ENCODE assay signal across 8 cellular contexts in the genomic region with DNA sequence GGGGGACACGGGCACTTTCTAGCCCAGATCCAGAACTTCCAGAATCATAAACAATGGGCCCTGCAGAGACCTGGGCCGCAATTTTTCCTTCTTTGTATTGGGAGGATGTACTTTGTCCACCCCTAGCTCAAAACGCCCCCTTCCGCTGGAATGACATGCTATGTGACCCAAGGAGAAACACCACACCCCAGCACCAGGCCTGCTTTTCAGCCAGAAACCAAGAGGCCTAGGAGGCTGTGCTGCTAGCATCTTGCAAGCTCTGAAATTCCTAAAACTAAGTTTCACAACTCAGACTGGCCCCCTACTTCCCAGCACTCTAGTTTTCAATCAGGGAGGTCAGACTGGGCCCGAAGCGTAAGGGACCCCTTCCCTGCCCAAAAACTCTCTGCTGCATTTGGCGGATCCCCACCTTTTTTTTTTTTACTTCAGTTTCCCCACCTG. TPM values are rescaled to one million over a fixed set of nuclear protein-coding genes. Genes with fewer than 3 reads are reported as not detected.
DNase-seq lines count a peak whose midpoint lies in the region; ATAC-seq, FAIRE-seq and TF ChIP-seq lines count a peak whose summit lies in the region.

No MANE protein-coding gene starts in this region.

- H3K9me3 ChIP-seq in liver (ENCODE audit: control insufficient read depth in 4 of 4, low read length in 3 of 4) = no peaks in the 10 kb centered on the region
- no peaks in the 10 kb centered on the region for H3K9me3 ChIP-seq in subcutaneous abdominal adipose tissue (ENCODE audit: control insufficient read depth in 5 of 5, low read length in 5 of 5)

- DNase-seq in DMS79 (lab: John Stamatoyannopoulos, UW) (peak; percentile 19), RKO (ENCODE audit: low spot score) (peak; percentile 75), choroid plexus epithelial cell (ENCODE audit: low read depth) (peak; percentile 67), frontal cortex (ENCODE audit: low spot score in 2 of 2) (no peak)
- DNase-seq in stimulated activated naive CD4-positive, alpha-beta T cell treated with Interleukin-2 at 50 U/mL for 16 hours (lab: John Stamatoyannopoulos, UW) = no peak

- WGBS in liver = 2% methylated on average over 7 of the region's 7 CpGs

- FAIRE-seq in frontal cortex (lab: Jason Lieb, UNC) = no peak

- TF ChIP-seq CTCF in choroid plexus epithelial cell (conservative IDR thresholded peaks at IDR 0.05; ENCODE audit: low read depth, low read length) (peak; percentile 35), liver (IDR thresholded peaks at IDR 0.05; ENCODE audit: low read depth, low read length, missing input control) (no peak)

- H3K27ac ChIP-seq in liver (ENCODE audit: low read depth in 1 of 2, low read length in 2 of 2) = peak overlapping the region; percentile 90 to 92
- H3K27ac ChIP-seq in subcutaneous abdominal adipose tissue (ENCODE audit: low read depth, low read length) = peak overlapping the region; percentile 98

- H3K4me1 ChIP-seq in liver (ENCODE audit: control insufficient read depth in 4 of 4, insufficient read depth in 4 of 4, low read length in 3 of 4) (peaks cover 13 to 52% (median 36%) of the 10 kb centered on the region in 4 donors), subcutaneous abdominal adipose tissue (ENCODE audit: control insufficient read depth in 5 of 5, insufficient read depth in 5 of 5, low read length in 5 of 5) (peaks cover 1 to 65% (median 58%) of the 10 kb centered on the region in 5 donors)

- peak; percentile 20 for TF ChIP-seq RAD21 in liver (IDR thresholded peaks at IDR 0.05)

- peak overlapping the region; percentile 82 for H3K4me3 ChIP-seq in choroid plexus epithelial cell (ENCODE audit: low read depth, low read length)
- H3K4me3 ChIP-seq in liver (ENCODE audit: low read depth in 1 of 3, low read length in 3 of 3) = peak overlapping the region; percentile 84 to 89 (median 88)
- peak overlapping the region; percentile 77 to 85 (median 81) for H3K4me3 ChIP-seq in subcutaneous abdominal adipose tissue (ENCODE audit: low read depth in 1 of 5, low read length in 5 of 5)

- H3K9ac ChIP-seq in liver (ENCODE audit: low read depth in 1 of 2, low read length in 2 of 2) (peak overlapping the region; percentile 76 to 90), subcutaneous abdominal adipose tissue (ENCODE audit: low read length in 5 of 5) (peak overlapping the region; percentile 16 to 87 (median 78))

- peak; percentile 25 for ATAC-seq in HG02973 (IDR thresholded peaks at IDR 0.05; ENCODE audit: unreplicated experiment)

- H3K36me3 ChIP-seq in liver (ENCODE audit: control insufficient read depth in 4 of 4, insufficient read depth in 3 of 4, low read depth in 1 of 4, low read length in 3 of 4) = no peaks in the 10 kb centered on the region
- no peaks in the 10 kb centered on the region for H3K36me3 ChIP-seq in subcutaneous abdominal adipose tissue (ENCODE audit: control insufficient read depth in 5 of 5, insufficient read depth in 5 of 5, low read length in 5 of 5)

- H3K27me3 ChIP-seq in liver (ENCODE audit: control insufficient read depth in 4 of 4, insufficient read depth in 4 of 4, low read length in 3 of 4) (no peaks in the 10 kb centered on the region), subcutaneous abdominal adipose tissue (ENCODE audit: control insufficient read depth in 5 of 5, insufficient read depth in 4 of 5, low read length in 5 of 5) (no peaks in the 10 kb centered on the region)

TF ChIP-seq in liver, 16 proteins besides CTCF, POLR2A, EP300 and RAD21:
- peak; percentile 5 to 27 for TF ChIP-seq HNF4A (conservative IDR thresholded peaks at IDR 0.05)
- peak in 1 of 2 donors; percentile 8 for TF ChIP-seq RXRA (IDR thresholded peaks at IDR 0.05)
- TF ChIP-seq SP1 (IDR thresholded peaks at IDR 0.05) = peak; percentile 20
- no peak for TF ChIP-seq HNF4G (IDR thresholded peaks at IDR 0.05)
TF ChIP-seq in liver: peak in this region for 3.

RNA-seq across cellular contexts. Expression of a gene that starts 0.5 kb away (rescaled TPM):
- total RNA-seq in liver = 100 to 1,000 TPM in 1 of 2 donors, 10 to 100 TPM in 1; 42.4 to 100 TPM
- 10 to 100 TPM; 68.4 to 81.9 TPM for polyA plus RNA-seq in liver
- 80.3 TPM for total RNA-seq in frontal cortex

RNA-seq across cellular contexts. Expression of a gene that starts 18.1 kb away (rescaled TPM):
- 10 to 100 TPM; 21.5 to 48.3 TPM for total RNA-seq in liver
- polyA plus RNA-seq in liver = 10 to 100 TPM; 15.8 to 30.8 TPM
- 18.3 TPM for total RNA-seq in frontal cortex

RNA-seq across cellular contexts. Expression of a gene that starts 40.9 kb away (rescaled TPM):
- total RNA-seq in liver (100 to 1,000 TPM in 1 of 2 donors, 10 to 100 TPM in 1; 36.9 to 103 TPM), frontal cortex (35.5 TPM)
- polyA plus RNA-seq in liver = 10 to 100 TPM; 12.8 to 46.7 TPM

RNA-seq across cellular contexts. Expression of a gene that starts 48.1 kb away (rescaled TPM):
- total RNA-seq in liver = 1 to 10 TPM in 1 of 2 donors, under 1 TPM in 1; 0.19 to 2.4 TPM
- polyA plus RNA-seq in liver = under 1 TPM; 0.43 to 0.64 TPM
- total RNA-seq in frontal cortex = 0.41 TPM

Comparison
In these comparisons a context has a peak if more than half of its experiments do, and no peak if none do; other contexts are left out.
1. DNase-seq: peak in DMS79 (single experiment), RKO (single experiment) and choroid plexus epithelial cell (single experiment); none in frontal cortex (0 of 2) and stimulated activated naive CD4-positive, alpha-beta T cell treated with Interleukin-2 at 50 U/mL for 16 hours (single experiment).
2. Peak in every context shown above with its lines, with median percentiles within 50 percentile points of each other: H3K4me3 ChIP-seq.